Comparison of ENCODE assay signal across 14 cellular contexts in genomic region chr10:49189422-49189821, GRCh38. TPM values are rescaled to one million over a fixed set of nuclear protein-coding genes. Genes with fewer than 3 reads are reported as not detected.
A peak's percentile ranks its signal among the peaks of the same experiment; 100 is the strongest.
DNase-seq lines count a peak whose midpoint lies in the region; ATAC-seq, FAIRE-seq and TF ChIP-seq lines count a peak whose summit lies in the region.
"Had no signal": no experiment of that assay in that cellular context is flagged by ENCODE, and none has a peak within 500 bp of the region (broad histone marks: within the 10 kb centered on the region; RNA-seq: fewer than 3 reads in every experiment).

No MANE protein-coding gene starts in this region.

- TF ChIP-seq CTCF in right lobe of liver (IDR thresholded peaks at IDR 0.05) (no peak), HepG2 (CRISPR knock-in tag; IDR thresholded peaks at IDR 0.05) (no peak), vagina (IDR thresholded peaks at IDR 0.05) (no peak)
- no peak for TF ChIP-seq CTCF in activated CD8-positive, alpha-beta T cell treated with anti-CD3 and anti-CD28 coated beads for 36 hours (IDR thresholded peaks at IDR 0.05)

- in situ Hi-C loops in HepG2 (cut with HindIII; ENCODE audit: extremely low pct_ligation_motif_present, low pct_unique_long_range_greater_than_20kb) = no loop called here

- no peaks in the 10 kb centered on the region for H4K20me1 ChIP-seq in HepG2 (ENCODE audit: insufficient read depth, low read length)

- H3K27ac Mint-ChIP-seq in activated CD8-positive, alpha-beta T cell treated with anti-CD3 and anti-CD28 coated beads for 36 hours = peak overlapping the region; percentile 35
- peak overlapping the region; percentile 87 to 99 for H3K27ac Mint-ChIP-seq in natural killer cell treated with Interleukin-12 subunit alpha and Interleukin-12 subunit beta and Interleukin-15 and Interleukin-18, amount 100 ng/mL, for 72 hours
- no peak overlapping the region for H3K27ac Mint-ChIP-seq in activated T-helper 1 cell treated with anti-CD3 and anti-CD28 coated beads, Interleukin-12 subunit alpha, Interleukin-12 subunit beta, Interleukin-2, Interleukin-4 antibody, amounts not matched to agents 30 ng/mL and 10 ng/mL and 1 ng/mL, durations not matched to agents 14 hours and 24 hours and 36 hours

- no peak overlapping the region for H3K4me2 ChIP-seq in HepG2 (ENCODE audit: low read depth, low read length)
- H3K4me2 ChIP-seq: SK-N-SH had no signal

- TF ChIP-seq RAD21 in HepG2 (CRISPR knock-in tag; IDR thresholded peaks at IDR 0.05) = no peak

- BruUV-seq in HepG2 (replicated peaks; lab: Mats Ljungman, UMichigan) = no TSS peak

- H3K27me3 ChIP-seq in right lobe of liver (no peaks in the 10 kb centered on the region), HepG2 (ENCODE audit: control insufficient read depth in 1 of 2, insufficient read depth in 2 of 2, low read length in 2 of 2) (peaks cover 0 to 19% of the 10 kb centered on the region in 2 experiments; a peak in 3 of 5 replicates), vagina (no peaks in the 10 kb centered on the region), H7 (ENCODE audit: control insufficient read depth, insufficient read depth, low read length) (no peaks in the 10 kb centered on the region)
- H3K27me3 ChIP-seq: tibial artery had no signal

- H3K9me3 ChIP-seq in right lobe of liver (no peaks in the 10 kb centered on the region), HepG2 (ENCODE audit: low read length) (no peaks in the 10 kb centered on the region), vagina (no peaks in the 10 kb centered on the region)
- H3K9me3 ChIP-seq: SK-N-SH, tibial artery had no signal

- H3K4me1 ChIP-seq in right lobe of liver = peaks cover 0 to 10% (median 0%) of the 10 kb centered on the region in 4 donors
- no peaks in the 10 kb centered on the region for H3K4me1 ChIP-seq in HepG2 (ENCODE audit: insufficient read depth, low read length)
- peaks cover 19% of the 10 kb centered on the region for H3K4me1 ChIP-seq in vagina

- H3K27me3 Mint-ChIP-seq in activated CD8-positive, alpha-beta T cell treated with anti-CD3 and anti-CD28 coated beads for 36 hours = peaks cover 30% of the 10 kb centered on the region
- H3K27me3 Mint-ChIP-seq in natural killer cell treated with Interleukin-12 subunit alpha and Interleukin-12 subunit beta and Interleukin-15 and Interleukin-18, amount 100 ng/mL, for 72 hours = no peaks in the 10 kb centered on the region
- H3K27me3 Mint-ChIP-seq in activated T-helper 1 cell treated with anti-CD3 and anti-CD28 coated beads, Interleukin-12 subunit alpha, Interleukin-12 subunit beta, Interleukin-2, Interleukin-4 antibody, amounts not matched to agents 30 ng/mL and 10 ng/mL and 1 ng/mL, durations not matched to agents 14 hours and 24 hours and 36 hours (ENCODE audit: insufficient read depth) = peaks cover 24% of the 10 kb centered on the region

- no peak for FAIRE-seq in HepG2 (lab: Jason Lieb, UNC)

- TF ChIP-seq EP300 in HepG2 (IDR thresholded peaks at IDR 0.05; ENCODE audit: low read depth in 2 of 2, low read length in 2 of 2) (no peak), HepG2 (CRISPR knock-in tag; IDR thresholded peaks at IDR 0.05; ENCODE audit: borderline replicate concordance) (no peak)

- DNase-seq in right lobe of liver (no peak), HepG2 (ENCODE audit: low spot score) (no peak), vagina (ENCODE audit: extremely low spot score in 2 of 2) (peak; percentile 46 to 70), H7 (no peak), globus pallidus (ENCODE audit: low spot score) (no peak)
- no peak for DNase-seq in activated CD8-positive, alpha-beta T cell treated with anti-CD3 and anti-CD28 coated beads for 36 hours
- no peak for DNase-seq in natural killer cell treated with Interleukin-12 subunit alpha and Interleukin-12 subunit beta and Interleukin-15 and Interleukin-18, amount 100 ng/mL, for 72 hours (ENCODE audit: low spot score)
- no peak for DNase-seq in activated T-helper 1 cell treated with anti-CD3 and anti-CD28 coated beads, Interleukin-12 subunit alpha, Interleukin-12 subunit beta, Interleukin-2, Interleukin-4 antibody, amounts not matched to agents 30 ng/mL and 10 ng/mL and 1 ng/mL, durations not matched to agents 14 hours and 24 hours and 36 hours (ENCODE audit: low spot score)
- DNase-seq: dermis blood vessel endothelial cell, EL, NCI-H1105 treated with DMSO at 0.1 percent for 48 hours, SK-N-SH, tibial artery had no signal

- H3K9ac ChIP-seq in HepG2 (ENCODE audit: insufficient read depth, low read depth, low read length) = no peak overlapping the region
- H3K9ac ChIP-seq: SK-N-SH had no signal

- H3K4me1 Mint-ChIP-seq in activated CD8-positive, alpha-beta T cell treated with anti-CD3 and anti-CD28 coated beads for 36 hours (ENCODE audit: low read depth) = peaks cover 15% of the 10 kb centered on the region
- H3K4me1 Mint-ChIP-seq in natural killer cell treated with Interleukin-12 subunit alpha and Interleukin-12 subunit beta and Interleukin-15 and Interleukin-18, amount 100 ng/mL, for 72 hours (ENCODE audit: low read depth in 2 of 2) = peaks cover 61 to 85% of the 10 kb centered on the region in 2 donors
- peaks cover 56% of the 10 kb centered on the region for H3K4me1 Mint-ChIP-seq in activated T-helper 1 cell treated with anti-CD3 and anti-CD28 coated beads, Interleukin-12 subunit alpha, Interleukin-12 subunit beta, Interleukin-2, Interleukin-4 antibody, amounts not matched to agents 30 ng/mL and 10 ng/mL and 1 ng/mL, durations not matched to agents 14 hours and 24 hours and 36 hours (ENCODE audit: low read depth)

- H2AFZ ChIP-seq in HepG2 (ENCODE audit: low read length) = no peak overlapping the region

- H3K9me3 Mint-ChIP-seq in activated CD8-positive, alpha-beta T cell treated with anti-CD3 and anti-CD28 coated beads for 36 hours = no peaks in the 10 kb centered on the region
- peaks cover 4% of the 10 kb centered on the region for H3K9me3 Mint-ChIP-seq in natural killer cell treated with Interleukin-12 subunit alpha and Interleukin-12 subunit beta and Interleukin-15 and Interleukin-18, amount 100 ng/mL, for 72 hours
- H3K9me3 Mint-ChIP-seq in activated T-helper 1 cell treated with anti-CD3 and anti-CD28 coated beads, Interleukin-12 subunit alpha, Interleukin-12 subunit beta, Interleukin-2, Interleukin-4 antibody, amounts not matched to agents 30 ng/mL and 10 ng/mL and 1 ng/mL, durations not matched to agents 14 hours and 24 hours and 36 hours = no peaks in the 10 kb centered on the region

- no peak overlapping the region for H3K4me3 ChIP-seq in right lobe of liver
- no peak overlapping the region for H3K4me3 ChIP-seq in HepG2 (replicated peaks in 1 of 3; ENCODE audit: insufficient read depth in 1 of 3, low read depth in 2 of 3, low read length in 3 of 3)
- no peak overlapping the region for H3K4me3 ChIP-seq in vagina
- H3K4me3 ChIP-seq in H7 (ENCODE audit: insufficient read depth, low read depth, low read length) = no peak overlapping the region
- H3K4me3 ChIP-seq: tibial artery had no signal

- WGBS in right lobe of liver (ENCODE audit: insufficient coverage, low coverage, low lambda C conversion rate, missing lambda C conversion rate) = 89% methylated on average over 4 of the region's 6 CpGs
- 16% methylated on average over 5 of the region's 6 CpGs for WGBS in HepG2 (ENCODE audit: low lambda C conversion rate)

- H3K36me3 Mint-ChIP-seq in activated CD8-positive, alpha-beta T cell treated with anti-CD3 and anti-CD28 coated beads for 36 hours (ENCODE audit: low read depth) = no peaks in the 10 kb centered on the region
- peaks cover 10% of the 10 kb centered on the region for H3K36me3 Mint-ChIP-seq in natural killer cell treated with Interleukin-12 subunit alpha and Interleukin-12 subunit beta and Interleukin-15 and Interleukin-18, amount 100 ng/mL, for 72 hours
- peaks cover 2% of the 10 kb centered on the region for H3K36me3 Mint-ChIP-seq in activated T-helper 1 cell treated with anti-CD3 and anti-CD28 coated beads, Interleukin-12 subunit alpha, Interleukin-12 subunit beta, Interleukin-2, Interleukin-4 antibody, amounts not matched to agents 30 ng/mL and 10 ng/mL and 1 ng/mL, durations not matched to agents 14 hours and 24 hours and 36 hours (ENCODE audit: low read depth)

- no peaks in the 10 kb centered on the region for H3K36me3 ChIP-seq in right lobe of liver
- H3K36me3 ChIP-seq in HepG2 (replicated peaks in 1 of 2; ENCODE audit: control insufficient read depth in 1 of 2, insufficient read depth in 2 of 2, low read length in 2 of 2) = no peaks in the 10 kb centered on the region
- H3K36me3 ChIP-seq in vagina = no peaks in the 10 kb centered on the region
- H3K36me3 ChIP-seq in H7 (replicated peaks; ENCODE audit: control insufficient read depth, insufficient read depth, low read length) = no peaks in the 10 kb centered on the region
- H3K36me3 ChIP-seq: tibial artery had no signal

- no peaks in the 10 kb centered on the region for H3K79me2 ChIP-seq in HepG2 (ENCODE audit: insufficient read depth, low read length)

- CTCF ChIA-PET in HepG2 (lab: Yijun Ruan, JAX; ENCODE audit: low intra/inter-chr PET ratio, low total read pairs) = no interaction called here
- CTCF ChIA-PET in activated CD8-positive, alpha-beta T cell treated with anti-CD3 and anti-CD28 coated beads for 36 hours (lab: Charles Lee) = no interaction called here

- POLR2A ChIA-PET in HepG2 (lab: Yijun Ruan, JAX) = no interaction called here
- POLR2A ChIA-PET in activated CD8-positive, alpha-beta T cell treated with anti-CD3 and anti-CD28 coated beads for 36 hours (lab: Charles Lee) = no interaction called here

- H3K27ac ChIP-seq in right lobe of liver (peak overlapping the region in 2 of 3 donors; percentile 43 to 61), HepG2 (ENCODE audit: extremely low read length, insufficient read depth, low read length) (no peak overlapping the region), vagina (peak overlapping the region; percentile 50)

- ATAC-seq in right lobe of liver (no peak), HepG2 (no peak)
- ATAC-seq in activated CD8-positive, alpha-beta T cell treated with anti-CD3 and anti-CD28 coated beads for 36 hours = no peak
- ATAC-seq in natural killer cell treated with Interleukin-12 subunit alpha and Interleukin-12 subunit beta and Interleukin-15 and Interleukin-18, amount 100 ng/mL, for 72 hours = no peak

- peak overlapping the region; percentile 50 for H3K4me3 Mint-ChIP-seq in activated CD8-positive, alpha-beta T cell treated with anti-CD3 and anti-CD28 coated beads for 36 hours
- peak overlapping the region; percentile 91 for H3K4me3 Mint-ChIP-seq in natural killer cell treated with Interleukin-12 subunit alpha and Interleukin-12 subunit beta and Interleukin-15 and Interleukin-18, amount 100 ng/mL, for 72 hours
- no peak overlapping the region for H3K4me3 Mint-ChIP-seq in activated T-helper 1 cell treated with anti-CD3 and anti-CD28 coated beads, Interleukin-12 subunit alpha, Interleukin-12 subunit beta, Interleukin-2, Interleukin-4 antibody, amounts not matched to agents 30 ng/mL and 10 ng/mL and 1 ng/mL, durations not matched to agents 14 hours and 24 hours and 36 hours

- intact Hi-C loops in right lobe of liver (cut with DNase I) (no loop called here), HepG2 (cut with micrococcal nuclease; ENCODE audit: unreplicated experiment) (no loop called here), vagina (cut with DNase I) (no loop called here)
- intact Hi-C loops in activated CD8-positive, alpha-beta T cell treated with anti-CD3 and anti-CD28 coated beads for 36 hours (cut with micrococcal nuclease) = no loop called here
- intact Hi-C loops in activated T-helper 1 cell treated with anti-CD3 and anti-CD28 coated beads, Interleukin-12 subunit alpha, Interleukin-12 subunit beta, Interleukin-2, Interleukin-4 antibody, amounts not matched to agents 30 ng/mL and 10 ng/mL and 1 ng/mL, durations not matched to agents 14 hours and 24 hours and 36 hours (cut with micrococcal nuclease) = no loop called here

- TF ChIP-seq POLR2A in right lobe of liver (IDR thresholded peaks at IDR 0.05) (no peak), HepG2 (IDR thresholded peaks at IDR 0.05; ENCODE audit: insufficient read depth in 1 of 2, low read depth in 2 of 2, low read length in 2 of 2) (no peak), vagina (IDR thresholded peaks at IDR 0.05) (no peak)

RNA-seq across cellular contexts. Expression of gene TMEM273, which starts 1.2 kb away (rescaled TPM):
- total RNA-seq in right lobe of liver = 1 to 10 TPM in 5 of 6 experiments, under 1 TPM in 1; 0.86 to 5.3 (median 2.3) TPM
- not detected in 2 replicates for total RNA-seq in HepG2 (2016; rRNA removed; fragmentation: Illumina TruSeq; extraction: Trizol)
- total RNA-seq in HepG2 (2016; cell fraction: cytosol; rRNA removed; fragmentation: Illumina TruSeq; extraction: Trizol; ENCODE audit: low read depth) = not detected in 2 replicates
- not detected in 2 replicates for total RNA-seq in HepG2 (2016; cell fraction: insoluble cytoplasmic fraction; rRNA removed; fragmentation: Illumina TruSeq; extraction: Trizol)
- total RNA-seq in HepG2 (2016; cell fraction: membrane; rRNA removed; fragmentation: Illumina TruSeq; extraction: Trizol) = not detected in 2 replicates
- total RNA-seq in HepG2 (2016; cell fraction: nucleus; rRNA removed; fragmentation: Illumina TruSeq; extraction: Trizol) = not detected in 2 replicates
- not detected in 2 replicates for polyA plus RNA-seq in HepG2 (2011; rRNA removed)
- not detected in 2 replicates for polyA plus RNA-seq in HepG2 (2011; cell fraction: cytosol; rRNA removed)
- not detected in 2 replicates for polyA plus RNA-seq in HepG2 (2011; cell fraction: nucleus; rRNA removed)
- not detected in 2 replicates for polyA plus RNA-seq in HepG2 (2012)
- polyA plus RNA-seq in HepG2 (2016; cell fraction: cytosol; fragmentation: Illumina TruSeq; extraction: Trizol; ENCODE audit: low read depth) = not detected in 2 replicates
- polyA plus RNA-seq in HepG2 (2016; cell fraction: insoluble cytoplasmic fraction; fragmentation: Illumina TruSeq; extraction: Trizol; ENCODE audit: low read depth) = not detected in 2 replicates
- polyA plus RNA-seq in HepG2 (2016; cell fraction: membrane; fragmentation: Illumina TruSeq; extraction: Trizol; ENCODE audit: low read depth) = not detected in 2 replicates
- polyA plus RNA-seq in HepG2 (2016; cell fraction: nucleus; fragmentation: Illumina TruSeq; extraction: Trizol; ENCODE audit: insufficient read depth, low read depth) = not detected in 2 replicates
- polyA minus RNA-seq in HepG2 (2011; rRNA and poly(A)+ RNA removed; ENCODE audit: low replicate concordance) = not detected in 2 replicates
- polyA minus RNA-seq in HepG2 (2011; cell fraction: cytosol; rRNA and poly(A)+ RNA removed) = not detected in 2 replicates
- not detected in 2 replicates for polyA minus RNA-seq in HepG2 (2011; cell fraction: nucleus; rRNA and poly(A)+ RNA removed)
- 10 to 100 TPM; 16.6 to 19.0 TPM for total RNA-seq in activated CD8-positive, alpha-beta T cell treated with anti-CD3 and anti-CD28 coated beads for 36 hours
- 10 to 100 TPM; 13.2 to 86.0 TPM for total RNA-seq in natural killer cell treated with Interleukin-12 subunit alpha and Interleukin-12 subunit beta and Interleukin-15 and Interleukin-18, amount 100 ng/mL, for 72 hours
- total RNA-seq in vagina = 17.9 TPM
- total RNA-seq in H7 (2014; rRNA removed; shearing (Covaris generic)) = not detected in 2 replicates
- 16.2 and 16.7 TPM in 2 replicates for total RNA-seq in activated T-helper 1 cell treated with anti-CD3 and anti-CD28 coated beads, Interleukin-12 subunit alpha, Interleukin-12 subunit beta, Interleukin-2, Interleukin-4 antibody, amounts not matched to agents 30 ng/mL and 10 ng/mL and 1 ng/mL, durations not matched to agents 14 hours and 24 hours and 36 hours
- polyA plus RNA-seq: BJ, SK-N-SH had no signal

RNA-seq across cellular contexts. Expression of gene FAM170B, which starts 55.6 kb away (rescaled TPM):
- not detected for total RNA-seq in right lobe of liver
- total RNA-seq in HepG2 (2016; rRNA removed; fragmentation: Illumina TruSeq; extraction: Trizol) = not detected in 2 replicates
- total RNA-seq in HepG2 (2016; cell fraction: cytosol; rRNA removed; fragmentation: Illumina TruSeq; extraction: Trizol; ENCODE audit: low read depth) = not detected in 2 replicates
- total RNA-seq in HepG2 (2016; cell fraction: insoluble cytoplasmic fraction; rRNA removed; fragmentation: Illumina TruSeq; extraction: Trizol) = not detected in 2 replicates
- not detected in 2 replicates for total RNA-seq in HepG2 (2016; cell fraction: membrane; rRNA removed; fragmentation: Illumina TruSeq; extraction: Trizol)
- total RNA-seq in HepG2 (2016; cell fraction: nucleus; rRNA removed; fragmentation: Illumina TruSeq; extraction: Trizol) = not detected in 2 replicates
- not detected in 2 replicates for polyA plus RNA-seq in HepG2 (2011; rRNA removed)
- not detected in 2 replicates for polyA plus RNA-seq in HepG2 (2011; cell fraction: cytosol; rRNA removed)
- polyA plus RNA-seq in HepG2 (2011; cell fraction: nucleus; rRNA removed) = not detected in 2 replicates
- polyA plus RNA-seq in HepG2 (2012) = not detected in 2 replicates
- polyA plus RNA-seq in HepG2 (2016; cell fraction: cytosol; fragmentation: Illumina TruSeq; extraction: Trizol; ENCODE audit: low read depth) = not detected in 2 replicates
- polyA plus RNA-seq in HepG2 (2016; cell fraction: insoluble cytoplasmic fraction; fragmentation: Illumina TruSeq; extraction: Trizol; ENCODE audit: low read depth) = not detected in 2 replicates
- polyA plus RNA-seq in HepG2 (2016; cell fraction: membrane; fragmentation: Illumina TruSeq; extraction: Trizol; ENCODE audit: low read depth) = not detected in 2 replicates
- polyA plus RNA-seq in HepG2 (2016; cell fraction: nucleus; fragmentation: Illumina TruSeq; extraction: Trizol; ENCODE audit: insufficient read depth, low read depth) = not detected in 2 replicates
- polyA minus RNA-seq in HepG2 (2011; rRNA and poly(A)+ RNA removed; ENCODE audit: low replicate concordance) = not detected in 2 replicates
- polyA minus RNA-seq in HepG2 (2011; cell fraction: cytosol; rRNA and poly(A)+ RNA removed) = not detected in 2 replicates
- polyA minus RNA-seq in HepG2 (2011; cell fraction: nucleus; rRNA and poly(A)+ RNA removed) = not detected in 2 replicates
- total RNA-seq in activated CD8-positive, alpha-beta T cell treated with anti-CD3 and anti-CD28 coated beads for 36 hours = not detected
- under 1 TPM in 1 of 2 donors, not detected in 1; 0.31 TPM for total RNA-seq in natural killer cell treated with Interleukin-12 subunit alpha and Interleukin-12 subunit beta and Interleukin-15 and Interleukin-18, amount 100 ng/mL, for 72 hours
- not detected for total RNA-seq in vagina
- total RNA-seq in H7 (2014; rRNA removed; shearing (Covaris generic)) = not detected in 2 replicates
- not detected in 2 replicates for total RNA-seq in activated T-helper 1 cell treated with anti-CD3 and anti-CD28 coated beads, Interleukin-12 subunit alpha, Interleukin-12 subunit beta, Interleukin-2, Interleukin-4 antibody, amounts not matched to agents 30 ng/mL and 10 ng/mL and 1 ng/mL, durations not matched to agents 14 hours and 24 hours and 36 hours
- total RNA-seq: dermis blood vessel endothelial cell had no signal
- polyA plus RNA-seq: BJ, SK-N-SH had no signal

Comparison
In these comparisons a context has a peak if more than half of its experiments do, and no peak if none do; other contexts are left out.
1. DNase-seq: peak in vagina (2 of 2); none in right lobe of liver (0 of 3), HepG2 (single experiment), activated CD8-positive, alpha-beta T cell treated with anti-CD3 and anti-CD28 coated beads for 36 hours (single experiment), natural killer cell treated with Interleukin-12 subunit alpha and Interleukin-12 subunit beta and Interleukin-15 and Interleukin-18, amount 100 ng/mL, for 72 hours (single experiment), H7 (single experiment), globus pallidus (single experiment) and activated T-helper 1 cell treated with anti-CD3 and anti-CD28 coated beads, Interleukin-12 subunit alpha, Interleukin-12 subunit beta, Interleukin-2, Interleukin-4 antibody, amounts not matched to agents 30 ng/mL and 10 ng/mL and 1 ng/mL, durations not matched to agents 14 hours and 24 hours and 36 hours (single experiment).